ENCODE assay signal across 11 cellular contexts in the genomic region with DNA sequence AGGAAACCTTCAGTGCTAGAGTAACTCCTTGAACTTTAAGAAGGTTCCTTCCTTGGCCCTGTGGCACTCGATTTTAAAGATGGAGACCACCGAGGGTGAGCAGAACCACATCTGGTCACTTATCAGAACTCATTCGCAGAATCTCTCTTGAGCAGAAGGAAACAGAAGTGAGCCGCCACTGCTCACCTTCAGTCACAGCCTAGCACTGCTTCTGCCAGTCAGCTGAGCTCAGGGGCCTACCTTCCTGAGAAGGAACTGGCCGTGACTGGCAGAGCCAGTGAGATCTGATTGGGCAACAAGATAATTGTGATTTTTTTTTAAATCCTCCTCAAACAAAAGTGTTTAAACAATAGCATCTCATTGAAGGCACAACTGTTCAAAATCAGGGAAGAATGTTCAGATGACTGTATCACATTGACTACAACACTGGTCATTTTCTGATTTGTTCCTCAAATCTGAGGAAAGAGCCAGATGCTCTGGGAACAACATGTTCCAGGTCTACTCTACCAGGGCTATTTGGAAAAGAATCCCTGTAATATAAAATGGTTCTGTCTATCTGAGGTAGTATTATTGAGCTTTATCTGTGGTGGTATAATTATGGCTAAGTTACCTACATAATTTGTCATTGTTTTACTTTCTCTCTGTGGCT. TPM values are rescaled to one million over a fixed set of nuclear protein-coding genes. Genes with fewer than 3 reads are reported as not detected.
A peak's percentile ranks its signal among the peaks of the same experiment; 100 is the strongest.
DNase-seq lines count a peak whose midpoint lies in the region; ATAC-seq and TF ChIP-seq lines count a peak whose summit lies in the region.
"Had no signal": no experiment of that assay in that cellular context is flagged by ENCODE, and none has a peak within 500 bp of the region (broad histone marks: within the 10 kb centered on the region; RNA-seq: fewer than 3 reads in every experiment).

No MANE protein-coding gene starts in this region.

- no peak for ATAC-seq in natural killer cell treated with Interleukin-12 subunit alpha and Interleukin-12 subunit beta and Interleukin-15 and Interleukin-18, amount 100 ng/mL, for 72 hours
- ATAC-seq in HG03521 (IDR thresholded peaks at IDR 0.05; ENCODE audit: unreplicated experiment), result no peak
- ATAC-seq: PC-3 had no signal

- CTCF ChIA-PET in activated naive CD4-positive, alpha-beta T cell treated with anti-CD3 and anti-CD28 coated beads, Interleukin-2, amount 10 ng/mL, durations not matched to agents 7 days and 5 days (lab: Charles Lee), result interaction anchor here (1.0 kb wide), 1 partner anchor 57 kb away, joined by 3 read pairs; no protein-coding TSS in a partner anchor

- H3K4me3 ChIP-seq in thymus (ENCODE audit: low read length), result no peak overlapping the region

- peak; percentile 5 for DNase-seq in activated naive CD4-positive, alpha-beta T cell treated with Interleukin-2 at 50 U/mL for 16 hours
- DNase-seq in activated naive CD4-positive, alpha-beta T cell treated with anti-CD3 and anti-CD28 coated beads, Interleukin-2, amount 10 ng/mL, durations not matched to agents 7 days and 5 days, result no peak
- peak; percentile 40 to 49 for DNase-seq in activated T-cell treated with anti-CD3 and anti-CD28 coated beads, Interleukin-2, amount 50 U/mL, for 48 hours
- DNase-seq in natural killer cell treated with Interleukin-12 subunit alpha and Interleukin-12 subunit beta and Interleukin-15 and Interleukin-18, amount 100 ng/mL, for 72 hours (ENCODE audit: low spot score), result no peak
- DNase-seq in erythroblast (lab: John Stamatoyannopoulos, UW) (no peak), AG08396 (ENCODE audit: low spot score) (no peak)
- DNase-seq: NCI-H2029 treated with DMSO at 0.1 percent for 48 hours, occipital lobe, PC-3 had no signal

- no peak overlapping the region for H3K4me3 Mint-ChIP-seq in activated naive CD4-positive, alpha-beta T cell treated with anti-CD3 and anti-CD28 coated beads, Interleukin-2, amount 10 ng/mL, durations not matched to agents 7 days and 5 days
- H3K4me3 Mint-ChIP-seq in natural killer cell treated with Interleukin-12 subunit alpha and Interleukin-12 subunit beta and Interleukin-15 and Interleukin-18, amount 100 ng/mL, for 72 hours, result peak overlapping the region; percentile 37

- TF ChIP-seq POLR2A in erythroblast (IDR thresholded peaks at IDR 0.05; ENCODE audit: low read length), result no peak

- peaks cover 10% of the 10 kb centered on the region for H3K4me1 ChIP-seq in thymus (ENCODE audit: control insufficient read depth, insufficient read depth, low read length)

- no peaks in the 10 kb centered on the region for H3K9me3 ChIP-seq in thymus (ENCODE audit: control insufficient read depth)

- H3K4me1 Mint-ChIP-seq in activated naive CD4-positive, alpha-beta T cell treated with anti-CD3 and anti-CD28 coated beads, Interleukin-2, amount 10 ng/mL, durations not matched to agents 7 days and 5 days, result peaks cover 35% of the 10 kb centered on the region
- peaks cover 16 to 22% of the 10 kb centered on the region in 2 donors for H3K4me1 Mint-ChIP-seq in natural killer cell treated with Interleukin-12 subunit alpha and Interleukin-12 subunit beta and Interleukin-15 and Interleukin-18, amount 100 ng/mL, for 72 hours (ENCODE audit: low read depth in 2 of 2)

- no peaks in the 10 kb centered on the region for H3K9me3 Mint-ChIP-seq in activated naive CD4-positive, alpha-beta T cell treated with anti-CD3 and anti-CD28 coated beads, Interleukin-2, amount 10 ng/mL, durations not matched to agents 7 days and 5 days
- no peaks in the 10 kb centered on the region for H3K9me3 Mint-ChIP-seq in natural killer cell treated with Interleukin-12 subunit alpha and Interleukin-12 subunit beta and Interleukin-15 and Interleukin-18, amount 100 ng/mL, for 72 hours

- H3K27me3 ChIP-seq in thymus (ENCODE audit: control insufficient read depth, insufficient read depth), result no peaks in the 10 kb centered on the region

- H3K27ac Mint-ChIP-seq in activated naive CD4-positive, alpha-beta T cell treated with anti-CD3 and anti-CD28 coated beads, Interleukin-2, amount 10 ng/mL, durations not matched to agents 7 days and 5 days, result no peak overlapping the region
- peak overlapping the region in 1 of 2 donors; percentile 25 for H3K27ac Mint-ChIP-seq in natural killer cell treated with Interleukin-12 subunit alpha and Interleukin-12 subunit beta and Interleukin-15 and Interleukin-18, amount 100 ng/mL, for 72 hours

- H3K27me3 Mint-ChIP-seq in activated naive CD4-positive, alpha-beta T cell treated with anti-CD3 and anti-CD28 coated beads, Interleukin-2, amount 10 ng/mL, durations not matched to agents 7 days and 5 days, result peaks cover 4% of the 10 kb centered on the region
- peaks cover 16 to 19% of the 10 kb centered on the region in 2 donors for H3K27me3 Mint-ChIP-seq in natural killer cell treated with Interleukin-12 subunit alpha and Interleukin-12 subunit beta and Interleukin-15 and Interleukin-18, amount 100 ng/mL, for 72 hours

- WGBS in thymus, result 16% methylated on average over 5 of the region's 5 CpGs

- H3K27ac ChIP-seq in thymus (ENCODE audit: low read depth), result peak overlapping the region; percentile 3

- peaks cover 5% of the 10 kb centered on the region for H3K36me3 Mint-ChIP-seq in activated naive CD4-positive, alpha-beta T cell treated with anti-CD3 and anti-CD28 coated beads, Interleukin-2, amount 10 ng/mL, durations not matched to agents 7 days and 5 days
- no peaks in the 10 kb centered on the region for H3K36me3 Mint-ChIP-seq in natural killer cell treated with Interleukin-12 subunit alpha and Interleukin-12 subunit beta and Interleukin-15 and Interleukin-18, amount 100 ng/mL, for 72 hours

- H3K36me3 ChIP-seq in thymus (ENCODE audit: control insufficient read depth, insufficient read depth), result no peaks in the 10 kb centered on the region

RNA-seq across cellular contexts. Expression of a gene that starts 2.7 kb away (rescaled TPM):
- total RNA-seq in natural killer cell treated with Interleukin-12 subunit alpha and Interleukin-12 subunit beta and Interleukin-15 and Interleukin-18, amount 100 ng/mL, for 72 hours, result 10 to 100 TPM; 11.7 to 19.8 TPM
- 77.0 TPM for polyA plus RNA-seq in thymus

Comparison
In these comparisons a context has a peak if more than half of its experiments do, and no peak if none do; other contexts are left out.
1. DNase-seq: peak in activated naive CD4-positive, alpha-beta T cell treated with Interleukin-2 at 50 U/mL for 16 hours (single experiment) and activated T-cell treated with anti-CD3 and anti-CD28 coated beads, Interleukin-2, amount 50 U/mL, for 48 hours (2 of 2); none in activated naive CD4-positive, alpha-beta T cell treated with anti-CD3 and anti-CD28 coated beads, Interleukin-2, amount 10 ng/mL, durations not matched to agents 7 days and 5 days (single experiment), natural killer cell treated with Interleukin-12 subunit alpha and Interleukin-12 subunit beta and Interleukin-15 and Interleukin-18, amount 100 ng/mL, for 72 hours (single experiment), erythroblast (0 of 2) and AG08396 (single experiment).